1 cellular context compared by ENCODE assay signal in genomic region chr13:27969866-27970229, GRCh38.
TF ChIP-seq lines count a peak whose summit lies in the region.

No MANE protein-coding gene starts in this region.

TF ChIP-seq in GM23338, 12 proteins besides CTCF, POLR2A, EP300 and RAD21 (continued from another document):
- TF ChIP-seq REST (IDR thresholded peaks at IDR 0.05; ENCODE audit: unreplicated experiment) (no peak), NANOG (IDR thresholded peaks at IDR 0.05; ENCODE audit: borderline replicate concordance) (no peak), STAT1 (IDR thresholded peaks at IDR 0.05; ENCODE audit: unreplicated experiment) (no peak), ZNF462 (CRISPR knock-in tag; IDR thresholded peaks at IDR 0.05) (no peak), JUNB (IDR thresholded peaks at IDR 0.05; ENCODE audit: unreplicated experiment) (no peak), ETS1 (IDR thresholded peaks at IDR 0.05) (no peak), ZNF331 (CRISPR knock-in tag; IDR thresholded peaks at IDR 0.05; ENCODE audit: low read depth) (no peak)
